ENCODE assay signal across 17 cellular contexts in the genomic region with DNA sequence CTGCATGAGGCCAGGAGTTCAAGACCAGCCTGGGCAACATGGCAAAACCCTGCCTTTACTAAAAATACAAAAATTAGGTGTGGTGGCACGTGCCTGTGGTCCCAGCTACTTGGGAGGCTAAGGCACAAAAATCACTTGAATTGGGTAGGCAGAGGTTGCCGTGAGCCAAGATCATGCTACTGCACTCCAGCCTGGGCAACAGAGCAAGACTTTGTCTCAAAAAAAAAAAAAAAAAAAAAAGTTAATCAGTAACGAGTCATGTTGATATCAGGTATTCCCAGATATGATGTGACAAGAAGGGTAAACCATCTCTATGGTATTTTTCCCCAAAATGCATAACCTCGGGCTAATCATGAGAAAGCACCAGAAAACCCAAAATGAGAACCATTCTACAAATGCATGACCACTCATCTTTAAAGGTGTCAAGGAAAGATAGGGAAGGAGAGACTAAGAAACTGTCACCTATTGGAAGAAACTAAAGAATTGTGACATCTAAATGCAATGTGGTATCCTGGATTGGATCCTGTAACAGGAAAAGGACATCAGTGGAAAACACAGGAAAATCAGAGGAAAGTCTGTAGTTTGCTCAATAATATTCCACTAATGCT.
"Had no signal": no experiment of that assay in that cellular context is flagged by ENCODE, and none has a peak within 500 bp of the region (broad histone marks: within the 10 kb centered on the region; RNA-seq: fewer than 3 reads in every experiment).

No MANE protein-coding gene starts in this region.

- H3K27ac ChIP-seq: neural progenitor cell had no signal

- H3K4me3 ChIP-seq: neural progenitor cell had no signal

- H3K4me3 Mint-ChIP-seq: activated CD8-positive, alpha-beta T cell treated with anti-CD3 and anti-CD28 coated beads, Interleukin-2, amount 10 ng/mL, durations not matched to agents 7 days and 5 days; neural progenitor cell; T-helper 1 cell treated with Interleukin-12 subunit alpha and Interleukin-12 subunit beta and Interleukin-4 antibody, amounts not matched to agents 30 μg/mL and 1 μg/mL, for 36 hours had no signal

- H3K27ac Mint-ChIP-seq: activated CD8-positive, alpha-beta T cell treated with anti-CD3 and anti-CD28 coated beads, Interleukin-2, amount 10 ng/mL, durations not matched to agents 7 days and 5 days; activated naive CD4-positive, alpha-beta T cell treated with anti-CD3 and anti-CD28 coated beads, Interleukin-2, amount 50 U/mL, for 72 hours; neural progenitor cell; T-helper 1 cell treated with Interleukin-12 subunit alpha and Interleukin-12 subunit beta and Interleukin-4 antibody, amounts not matched to agents 30 μg/mL and 1 μg/mL, for 36 hours had no signal

- H3K4me1 ChIP-seq: neural progenitor cell had no signal

- H3K9me3 Mint-ChIP-seq: activated naive CD4-positive, alpha-beta T cell treated with anti-CD3 and anti-CD28 coated beads, Interleukin-2, amount 50 U/mL, for 72 hours; brain; neural progenitor cell; T-helper 1 cell treated with Interleukin-12 subunit alpha and Interleukin-12 subunit beta and Interleukin-4 antibody, amounts not matched to agents 30 μg/mL and 1 μg/mL, for 36 hours had no signal

- ATAC-seq: activated CD8-positive, alpha-beta T cell treated with anti-CD3 and anti-CD28 coated beads, Interleukin-2, amount 10 ng/mL, durations not matched to agents 7 days and 5 days; activated naive CD4-positive, alpha-beta T cell treated with anti-CD3 and anti-CD28 coated beads, Interleukin-2, amount 50 U/mL, for 72 hours; left cardiac atrium had no signal

- H3K27me3 ChIP-seq: neural progenitor cell had no signal

- H3K36me3 ChIP-seq: neural progenitor cell had no signal

- DNase-seq: activated CD4-positive, alpha-beta T cell treated with anti-CD3 and anti-CD28 coated beads for 4 hours; activated CD8-positive, alpha-beta memory T cell treated with anti-CD3 and anti-CD28 coated beads, Interleukin-2, amount 50 U/mL, for 4 hours; activated CD8-positive, alpha-beta T cell treated with anti-CD3 and anti-CD28 coated beads, Interleukin-2, amount 10 ng/mL, durations not matched to agents 7 days and 5 days; activated effector memory CD4-positive, alpha-beta T cell treated with anti-CD3 and anti-CD28 coated beads, Interleukin-2, amount 50 U/mL, for 16 hours; activated T-cell treated with anti-CD3 and anti-CD28 coated beads, Interleukin-2, amount 50 U/mL, for 48 hours; amniotic stem cell; central memory CD4-positive, alpha-beta T cell; cortex of kidney; effector CD4-positive, alpha-beta T cell; left cardiac atrium; stimulated activated CD4-positive, alpha-beta T cell treated with anti-CD3 and anti-CD28 coated beads, Interleukin-4, amount 100 ng/mL, for 4 hours; stimulated activated CD8-positive, alpha-beta memory T cell treated with anti-CD3 and anti-CD28 coated beads, Interleukin-4, amount 100 ng/mL, for 48 hours; stimulated activated naive CD4-positive, alpha-beta T cell treated with Interleukin-2 at 50 U/mL for 16 hours had no signal

- H3K9ac ChIP-seq: neural progenitor cell had no signal
